ENCODE assay signal across 22 cellular contexts in the genomic region with DNA sequence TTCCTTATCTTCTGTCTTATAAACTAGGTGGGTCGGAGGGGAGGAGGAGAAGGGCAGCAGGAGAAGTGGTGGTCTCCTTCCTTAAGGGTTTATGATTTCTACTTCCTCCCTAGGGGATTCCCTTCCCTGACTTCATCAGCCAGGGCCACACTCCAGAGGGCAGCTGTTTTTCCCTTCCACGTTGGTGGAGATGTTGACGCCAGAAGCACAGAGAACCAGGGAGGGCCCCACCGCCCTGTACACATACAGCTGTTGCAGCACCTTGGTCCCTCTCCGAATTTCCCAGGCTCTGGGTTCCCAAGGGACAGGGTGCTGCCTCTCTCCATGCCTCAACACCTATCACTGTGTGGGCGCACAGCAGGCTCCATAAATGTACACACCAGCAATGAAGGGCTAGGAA. TPM values are rescaled to one million over a fixed set of nuclear protein-coding genes. Genes with fewer than 3 reads are reported as not detected.
DNase-seq lines count a peak whose midpoint lies in the region; ATAC-seq and TF ChIP-seq lines count a peak whose summit lies in the region.
"Had no signal": no experiment of that assay in that cellular context is flagged by ENCODE, and none has a peak within 500 bp of the region (broad histone marks: within the 10 kb centered on the region; RNA-seq: fewer than 3 reads in every experiment).

No MANE protein-coding gene starts in this region.

- H3K36me3 ChIP-seq in spleen (peaks cover 0 to 6% (median 0%) of the 10 kb centered on the region in 6 donors), right lobe of liver (no peaks in the 10 kb centered on the region)

- H3K9me3 ChIP-seq in spleen (no peaks in the 10 kb centered on the region), right lobe of liver (no peaks in the 10 kb centered on the region)

- TF ChIP-seq POLR2A in spleen (IDR thresholded peaks at IDR 0.05) = no peak
- no peak for TF ChIP-seq POLR2A in right lobe of liver (IDR thresholded peaks at IDR 0.05)

- ATAC-seq in HG02970 (IDR thresholded peaks at IDR 0.05; ENCODE audit: low FRiP score, unreplicated experiment) (no peak), right lobe of liver (no peak)
- ATAC-seq: CD8-positive, alpha-beta T cell; GM12878 had no signal

- peak; percentile 7 for DNase-seq in activated CD8-positive, alpha-beta memory T cell treated with anti-CD3 and anti-CD28 coated beads, Interleukin-2, amount 50 U/mL, for 48 hours
- no peak for DNase-seq in activated CD8-positive, alpha-beta memory T cell treated with anti-CD3 and anti-CD28 coated beads for 24 hours
- DNase-seq in D341Med (ENCODE audit: low spot score) (peak; percentile 28), coronary artery (ENCODE audit: low spot score) (peak; percentile 50), spleen (peak; percentile 34), right lobe of liver (no peak)
- DNase-seq: 8988T; Calu3; CD8-positive, alpha-beta T cell; DMS 273 treated with DMSO at 0.1 percent for 48 hours; DMS53; DND-41; EL; GM23248; HCEC 1CT; IMR-90 had no signal

- H3K4me3 ChIP-seq in coronary artery = no peak overlapping the region
- no peak overlapping the region for H3K4me3 ChIP-seq in spleen
- H3K4me3 ChIP-seq in right lobe of liver = no peak overlapping the region
- H3K4me3 ChIP-seq: BLaER1 treated with 17β-estradiol and CSF1 and Interleukin-3, amounts not matched to agents 10 nM and 100 nM; GM12878; GM23248 had no signal

- TF ChIP-seq CTCF in coronary artery (IDR thresholded peaks at IDR 0.05) = no peak
- TF ChIP-seq CTCF in spleen (IDR thresholded peaks at IDR 0.05 in 8 of 11, conservative IDR thresholded peaks at IDR 0.05 in 3 of 11) = no peak
- TF ChIP-seq CTCF in right lobe of liver (IDR thresholded peaks at IDR 0.05) = no peak

- H3K27me3 ChIP-seq in spleen (replicated peaks in 1 of 7) = peaks cover 8 to 38% (median 28%) of the 10 kb centered on the region in 7 donors
- no peaks in the 10 kb centered on the region for H3K27me3 ChIP-seq in right lobe of liver

- WGBS in spleen, 5 donors = 70 to 87% (median 80%) methylated on average over 6 of the region's 6 CpGs
- WGBS in right lobe of liver (ENCODE audit: insufficient coverage, low coverage, low lambda C conversion rate, missing lambda C conversion rate) = 82% methylated on average over 6 of the region's 6 CpGs

- H3K27ac ChIP-seq in coronary artery = no peak overlapping the region
- no peak overlapping the region for H3K27ac ChIP-seq in spleen
- H3K27ac ChIP-seq in right lobe of liver = no peak overlapping the region
- H3K27ac ChIP-seq: BLaER1 treated with 17β-estradiol and CSF1 and Interleukin-3, amounts not matched to agents 10 nM and 100 nM; GM23248 had no signal

- H3K4me1 ChIP-seq in spleen (peaks cover 2 to 29% (median 15%) of the 10 kb centered on the region in 6 donors), right lobe of liver (peaks cover 0 to 13% (median under 1%) of the 10 kb centered on the region in 4 donors)

- intact Hi-C loops in spleen (cut with DNase I; ENCODE audit: low total_unique reads) (no loop called here), right lobe of liver (cut with DNase I) (no loop called here)

RNA-seq across cellular contexts. Expression of gene SLC6A4, which starts 5.6 kb away (rescaled TPM):
- total RNA-seq in spleen (under 1 TPM in 4 of 7 donors, not detected in 3; 0.15 to 0.34 (median 0.28) TPM), right lobe of liver (not detected)
- under 1 TPM; under 0.01 to 0.09 (median 0.02) TPM for polyA plus RNA-seq in spleen
- total RNA-seq: A673; Calu3; CD8-positive, alpha-beta T cell; G401; GM23248 had no signal
- polyA plus RNA-seq: AG04450, IMR-90 had no signal

RNA-seq across cellular contexts. Expression of gene BLMH, which starts 50.7 kb away (rescaled TPM):
- total RNA-seq in spleen (10 to 100 TPM; 26.2 to 35.5 (median 30.5) TPM), right lobe of liver (1 to 10 TPM; 7.0 to 9.2 (median 7.3) TPM)
- polyA plus RNA-seq in spleen = 10 to 100 TPM; 15.6 to 18.2 (median 16.1) TPM

Comparison
In these comparisons a context has a peak if more than half of its experiments do, and no peak if none do; other contexts are left out.
1. DNase-seq: peak in activated CD8-positive, alpha-beta memory T cell treated with anti-CD3 and anti-CD28 coated beads, Interleukin-2, amount 50 U/mL, for 48 hours (single experiment), D341Med (single experiment), coronary artery (single experiment) and spleen (single experiment); none in activated CD8-positive, alpha-beta memory T cell treated with anti-CD3 and anti-CD28 coated beads for 24 hours (single experiment) and right lobe of liver (0 of 3).